ENCODE assay signal across 8 cellular contexts in genomic region chr6:158213925-158214674, GRCh38. TPM values are rescaled to one million over a fixed set of nuclear protein-coding genes. Genes with fewer than 3 reads are reported as not detected.
DNase-seq lines count a peak whose midpoint lies in the region; ATAC-seq and FAIRE-seq lines count a peak whose summit lies in the region.

No MANE protein-coding gene starts in this region.

- H3K27ac Mint-ChIP-seq in CD8-positive, alpha-beta memory T cell: no peak overlapping the region

- peaks cover 0 to 3% of the 10 kb centered on the region in 2 donors for H3K27me3 Mint-ChIP-seq in CD8-positive, alpha-beta memory T cell

- POLR2A ChIA-PET in CD8-positive, alpha-beta memory T cell (lab: Charles Lee): interaction anchor here (0.6 to 0.9 kb wide), 4 partner anchors 354 to 555 kb away, joined by 3 to 4 read pairs (median 3); no protein-coding TSS in a partner anchor

- peak; percentile 87 for ATAC-seq in HG03342 (IDR thresholded peaks at IDR 0.05; ENCODE audit: unreplicated experiment)
- peak; percentile 84 to 91 for ATAC-seq in activated CD4-positive, CD25-positive, alpha-beta regulatory T cell treated with anti-CD3 and anti-CD28 coated beads, Interleukin-2, amount 50 U/mL, for 24 hours

- no peaks in the 10 kb centered on the region for H3K27me3 ChIP-seq in CD8-positive, alpha-beta memory T cell (ENCODE audit: insufficient read depth, low read length, poor library complexity, severe bottlenecking)

- no peaks in the 10 kb centered on the region for H3K36me3 ChIP-seq in CD8-positive, alpha-beta memory T cell (ENCODE audit: insufficient read depth, low read length)

- peaks cover 0 to 11% (median 0%) of the 10 kb centered on the region in 3 donors for H3K4me1 Mint-ChIP-seq in CD8-positive, alpha-beta memory T cell

- no peaks in the 10 kb centered on the region for H3K9me3 ChIP-seq in CD8-positive, alpha-beta memory T cell (ENCODE audit: low read length)

- no peaks in the 10 kb centered on the region for H3K9me3 Mint-ChIP-seq in CD8-positive, alpha-beta memory T cell

- H3K4me3 Mint-ChIP-seq in CD8-positive, alpha-beta memory T cell: no peak overlapping the region

- H3K36me3 Mint-ChIP-seq in CD8-positive, alpha-beta memory T cell: no peaks in the 10 kb centered on the region

- no peak overlapping the region for H3K4me3 ChIP-seq in CD8-positive, alpha-beta memory T cell (ENCODE audit: low read length)

- H3K4me1 ChIP-seq in CD8-positive, alpha-beta memory T cell (ENCODE audit: insufficient read depth, low read length): no peaks in the 10 kb centered on the region

- peak; percentile 8 to 59 (median 39) for DNase-seq in CD8-positive, alpha-beta memory T cell
- DNase-seq in GM19239 (ENCODE audit: insufficient read length, low spot score) (peak; percentile 40), NCI-H446 (lab: John Stamatoyannopoulos, UW) (peak; percentile 58 to 81), mesenteric fat pad (ENCODE audit: low spot score) (peak; percentile 79), stromal cell of bone marrow (ENCODE audit: low read depth) (peak; percentile 75)
- peak; percentile 35 for DNase-seq in effector CD4-positive, alpha-beta T cell

- no peak overlapping the region for H3K27ac ChIP-seq in CD8-positive, alpha-beta memory T cell (ENCODE audit: low read depth, low read length)

- CTCF ChIA-PET in CD8-positive, alpha-beta memory T cell (lab: Charles Lee): interaction anchor here (0.6 to 1.8 kb wide), 20 partner anchors 9 to 918 kb away, joined by 3 to 12 read pairs (median 4); no protein-coding TSS in a partner anchor

- peak; percentile 86 for FAIRE-seq in GM19239 (lab: Jason Lieb, UNC)

RNA-seq across cellular contexts. Expression of gene GTF2H5, which starts 46.0 kb away (rescaled TPM):
- 10 to 100 TPM; 26.1 to 28.3 TPM for total RNA-seq in CD8-positive, alpha-beta memory T cell
- polyA plus RNA-seq in CD8-positive, alpha-beta memory T cell: 22.5 TPM
- total RNA-seq in mesenteric fat pad: 22.4 TPM

RNA-seq across cellular contexts. Expression of gene SERAC1, which starts 46.0 kb away (rescaled TPM):
- total RNA-seq in CD8-positive, alpha-beta memory T cell: 1 to 10 TPM; 4.8 to 4.9 TPM
- 3.9 TPM for polyA plus RNA-seq in CD8-positive, alpha-beta memory T cell
- total RNA-seq in mesenteric fat pad: 4.9 TPM
